ENCODE assay signal across 8 cellular contexts in genomic region chr3:9843715-9844438, GRCh38. TPM values are rescaled to one million over a fixed set of nuclear protein-coding genes. Genes with fewer than 3 reads are reported as not detected.
A peak's percentile ranks its signal among the peaks of the same experiment; 100 is the strongest.
DNase-seq lines count a peak whose midpoint lies in the region; ATAC-seq and TF ChIP-seq lines count a peak whose summit lies in the region.

TSS of gene RPUSD3 (minus strand) at chr3:9844008. CDS start at chr3:9843990, 18 bp downstream.

- BruUV-seq in Calu3 (replicated peaks; lab: Mats Ljungman, UMichigan): no TSS peak

- H3K4me3 Mint-ChIP-seq in Calu3 (ENCODE audit: low read depth, unreplicated experiment): peak within 1 kb of the TSS; percentile 97

- H3K4me3 ChIP-seq in HUES64 (ENCODE audit: low read length): peak within 1 kb of the TSS; percentile 88
- H3K4me3 ChIP-seq in epithelial cell of esophagus (ENCODE audit: low read length): peak within 1 kb of the TSS; percentile 88
- peak within 1 kb of the TSS; percentile 52 for H3K4me3 ChIP-seq in mucosa of descending colon

- H3K27me3 ChIP-seq in HUES64 (ENCODE audit: insufficient read depth, low read length): no peaks in the 10 kb centered on the region

- peaks cover 25% of the 10 kb centered on the region for H3K36me3 Mint-ChIP-seq in Calu3 (ENCODE audit: insufficient read depth, unreplicated experiment)

- no peak for TF ChIP-seq CTCF in Calu3 (IDR thresholded peaks at IDR 0.05; ENCODE audit: unreplicated experiment)
- TF ChIP-seq CTCF in epithelial cell of esophagus (IDR thresholded peaks at IDR 0.05; ENCODE audit: insufficient read depth, low read depth, low read length, missing control alignments): no peak
- TF ChIP-seq CTCF in mucosa of descending colon (IDR thresholded peaks at IDR 0.05): no peak

- intact Hi-C loops in Calu3 (cut with micrococcal nuclease; ENCODE audit: unreplicated experiment) (no loop called here), mucosa of descending colon (cut with DNase I, micrococcal nuclease) (no loop called here)

- H3K9me3 ChIP-seq in HUES64 (ENCODE audit: insufficient read depth, low read depth, low read length) (no peaks in the 10 kb centered on the region), mucosa of descending colon (no peaks in the 10 kb centered on the region)

- ATAC-seq in GM21423 (IDR thresholded peaks at IDR 0.05; ENCODE audit: unreplicated experiment) (peak; percentile 98), mucosa of descending colon (peak; percentile 100)

- peaks cover 25% of the 10 kb centered on the region for H3K36me3 ChIP-seq in HUES64 (ENCODE audit: insufficient read depth, low read length)
- no peaks in the 10 kb centered on the region for H3K36me3 ChIP-seq in mucosa of descending colon (ENCODE audit: low read depth)

- peaks cover 18% of the 10 kb centered on the region for H3K4me1 Mint-ChIP-seq in Calu3 (ENCODE audit: low read depth, unreplicated experiment)

- DNase-seq in Calu3 (peak; percentile 97), OCI-M2 (lab: John Stamatoyannopoulos, UW; ENCODE audit: unreplicated experiment) (peak; percentile 44), activated T-cell treated with anti-CD3 and anti-CD28 coated beads for 4 hours (peak; percentile 95), epithelial cell of esophagus (ENCODE audit: low read depth) (peak; percentile 96), mucosa of descending colon (peak; percentile 98 to 99 (median 99))
- peak; percentile 91 for DNase-seq in stimulated activated CD8-positive, alpha-beta memory T cell treated with anti-CD3 and anti-CD28 coated beads, Interleukin-4, amount 100 ng/mL, for 24 hours (ENCODE audit: low read depth)

- peak within 1 kb of the TSS; percentile 75 for H3K9ac ChIP-seq in HUES64 (ENCODE audit: low read depth, low read length)

- no peaks in the 10 kb centered on the region for H3K4me1 ChIP-seq in HUES64 (ENCODE audit: insufficient read depth, low read length)
- H3K4me1 ChIP-seq in mucosa of descending colon (ENCODE audit: low read depth): peaks cover 7% of the 10 kb centered on the region

- no peaks in the 10 kb centered on the region for H3K27me3 Mint-ChIP-seq in Calu3 (ENCODE audit: unreplicated experiment)

- H3K27ac Mint-ChIP-seq in Calu3 (ENCODE audit: unreplicated experiment): peak within 1 kb of the TSS; percentile 71

- peak within 1 kb of the TSS; percentile 58; the same call in 1 of the 2 replicates for H3K27ac ChIP-seq in HUES64 (ENCODE audit: low read depth, low read length)

- CTCF ChIA-PET in Calu3 (lab: Charles Lee): interaction anchor here (0.5 to 1.6 kb wide), 2 partner anchors 102 to 286 kb away, joined by 3 to 8 read pairs; no protein-coding TSS in a partner anchor

- 4% methylated on average over 42 of the region's 42 CpGs for WGBS in HUES64

- H3K9me3 Mint-ChIP-seq in Calu3 (ENCODE audit: low read depth, unreplicated experiment): no peaks in the 10 kb centered on the region

RNA-seq across cellular contexts. Expression of gene RPUSD3, which starts in this region (rescaled TPM):
- 30.9 and 41.7 TPM in 2 replicates for total RNA-seq in Calu3 (2022)
- polyA plus RNA-seq in HUES64 (2013, experiment 1 of 2): 43.4 TPM
- 52.0 TPM for polyA plus RNA-seq in HUES64 (2013, experiment 2 of 2)
- 10 to 100 TPM; 26.1 to 35.6 (median 28.6) TPM for total RNA-seq in mucosa of descending colon

Comparison
In these comparisons a context has a peak if more than half of its experiments do, and no peak if none do; other contexts are left out.
1. Peak in every context shown above with its lines: DNase-seq, ATAC-seq, H3K4me3 ChIP-seq and H3K27ac ChIP-seq.
2. DNase-seq: peak in every context shown above with its lines; median percentile 99 in mucosa of descending colon; 97 in Calu3; 96 in epithelial cell of esophagus; 95 in activated T-cell treated with anti-CD3 and anti-CD28 coated beads for 4 hours; 91 in stimulated activated CD8-positive, alpha-beta memory T cell treated with anti-CD3 and anti-CD28 coated beads, Interleukin-4, amount 100 ng/mL, for 24 hours; 44 in OCI-M2.